29 cellular contexts compared by ENCODE assay signal in genomic region chr12:86445361-86445760, GRCh38.
"Had no signal": no experiment of that assay in that cellular context is flagged by ENCODE, and none has a peak within 500 bp of the region (broad histone marks: within the 10 kb centered on the region; RNA-seq: fewer than 3 reads in every experiment).

No MANE protein-coding gene starts in this region.

- H3K4me3 ChIP-seq: left lung, lower lobe of right lung, pancreas, prostate gland, skin epidermis, stomach, testis, thyroid gland, transverse colon, upper lobe of left lung, vagina had no signal

- DNase-seq: immature natural killer cell; kidney; left colon; left lung; lower lobe of right lung; mammary epithelial cell; mesenchymal stem cell; naive thymus-derived CD8-positive, alpha-beta T cell; nucleus accumbens; pancreas; posterior cingulate gyrus; retina; right cardiac atrium; stimulated activated CD4-positive, alpha-beta T cell treated with anti-CD3 and anti-CD28 coated beads, Interleukin-12 subunit alpha, Interleukin-12 subunit beta, amount 100 ng/mL, for 4 hours; stimulated activated CD4-positive, alpha-beta T cell treated with anti-CD3 and anti-CD28 coated beads, Interleukin-15, amount 100 ng/mL, for 24 hours; stimulated activated CD4-positive, alpha-beta T cell treated with anti-CD3 and anti-CD28 coated beads, Interleukin-2, amount 100 ng/mL, for 24 hours; stimulated activated CD4-positive, alpha-beta T cell treated with anti-CD3 and anti-CD28 coated beads, Interleukin-4, amount 100 ng/mL, for 1 hour; stimulated activated naive B cell treated with anti-CD40 and anti-IgM and Interleukin-4, amounts not matched to agents 10 μg/mL and 1 μg/mL and 100 μg/mL, for 72 hours; stimulated activated naive CD8-positive, alpha-beta T cell treated with anti-CD3 and anti-CD28 coated beads, Interleukin-15, Interleukin-2, amounts not matched to agents 100 U/mL and 50 U/mL, for 24 hours; stomach; testis; thyroid gland; transverse colon; upper lobe of left lung had no signal

- H3K36me3 ChIP-seq: left lung, lower lobe of right lung, pancreas, prostate gland, stomach, thyroid gland, transverse colon, upper lobe of left lung, vagina had no signal

- ATAC-seq: left colon; left lung; lower lobe of right lung; naive thymus-derived CD8-positive, alpha-beta T cell; pancreas; right cardiac atrium; sciatic nerve; stimulated activated naive B cell treated with anti-CD40 and anti-IgM and Interleukin-4, amounts not matched to agents 10 μg/mL and 1 μg/mL and 100 μg/mL, for 72 hours; stimulated activated naive CD8-positive, alpha-beta T cell treated with anti-CD3 and anti-CD28 coated beads, Interleukin-15, Interleukin-2, amounts not matched to agents 100 U/mL and 50 U/mL, for 24 hours had no signal

- H3K27me3 ChIP-seq: left lung, pancreas, stomach, testis, thyroid gland, transverse colon, upper lobe of left lung, vagina had no signal

- H3K27ac Mint-ChIP-seq: immature natural killer cell; naive thymus-derived CD8-positive, alpha-beta T cell; nephron; stimulated activated naive B cell treated with anti-CD40 and anti-IgM and Interleukin-4, amounts not matched to agents 10 μg/mL and 1 μg/mL and 100 μg/mL, for 72 hours had no signal

- H3K4me1 ChIP-seq: left lung, lower lobe of right lung, pancreas, prostate gland, stomach, testis, thyroid gland, transverse colon, upper lobe of left lung, vagina had no signal

- H3K36me3 Mint-ChIP-seq: immature natural killer cell; stimulated activated naive B cell treated with anti-CD40 and anti-IgM and Interleukin-4, amounts not matched to agents 10 μg/mL and 1 μg/mL and 100 μg/mL, for 72 hours had no signal

- H3K27ac ChIP-seq: left lung, lower lobe of right lung, pancreas, prostate gland, skin epidermis, stomach, testis, thyroid gland, transverse colon, upper lobe of left lung, vagina had no signal

- H3K9me3 ChIP-seq: lower lobe of right lung, pancreas, prostate gland, stomach, testis, thyroid gland, transverse colon, upper lobe of left lung, vagina had no signal
